1 cellular context compared by ENCODE assay signal in the genomic region with DNA sequence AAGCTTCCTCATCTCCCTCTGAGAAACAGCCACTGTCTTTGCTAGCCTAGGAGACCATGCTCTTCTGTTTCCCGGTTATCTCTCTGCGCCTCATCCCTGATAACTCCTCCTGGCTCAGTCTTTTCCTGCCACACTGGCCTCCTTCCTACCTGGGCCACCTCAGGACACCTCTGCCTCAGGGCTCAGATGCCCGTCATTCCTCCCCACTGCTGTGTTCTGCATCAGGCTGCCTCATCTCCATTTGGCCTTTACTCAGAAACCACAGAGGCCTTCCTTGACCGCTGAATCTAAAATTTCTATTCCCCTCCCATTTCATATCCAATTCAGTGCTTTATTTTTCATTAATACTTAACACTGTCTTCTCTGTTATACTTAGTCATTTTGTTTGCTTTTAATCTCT.
TF ChIP-seq lines count a peak whose summit lies in the region.

No MANE protein-coding gene starts in this region.

TF ChIP-seq in SK-N-SH treated with all-trans-retinoic acid at 6 μM for 48 hours, 23 proteins besides CTCF, POLR2A, EP300 and RAD21 (continued from another document):
- TF ChIP-seq, protein P1, sequence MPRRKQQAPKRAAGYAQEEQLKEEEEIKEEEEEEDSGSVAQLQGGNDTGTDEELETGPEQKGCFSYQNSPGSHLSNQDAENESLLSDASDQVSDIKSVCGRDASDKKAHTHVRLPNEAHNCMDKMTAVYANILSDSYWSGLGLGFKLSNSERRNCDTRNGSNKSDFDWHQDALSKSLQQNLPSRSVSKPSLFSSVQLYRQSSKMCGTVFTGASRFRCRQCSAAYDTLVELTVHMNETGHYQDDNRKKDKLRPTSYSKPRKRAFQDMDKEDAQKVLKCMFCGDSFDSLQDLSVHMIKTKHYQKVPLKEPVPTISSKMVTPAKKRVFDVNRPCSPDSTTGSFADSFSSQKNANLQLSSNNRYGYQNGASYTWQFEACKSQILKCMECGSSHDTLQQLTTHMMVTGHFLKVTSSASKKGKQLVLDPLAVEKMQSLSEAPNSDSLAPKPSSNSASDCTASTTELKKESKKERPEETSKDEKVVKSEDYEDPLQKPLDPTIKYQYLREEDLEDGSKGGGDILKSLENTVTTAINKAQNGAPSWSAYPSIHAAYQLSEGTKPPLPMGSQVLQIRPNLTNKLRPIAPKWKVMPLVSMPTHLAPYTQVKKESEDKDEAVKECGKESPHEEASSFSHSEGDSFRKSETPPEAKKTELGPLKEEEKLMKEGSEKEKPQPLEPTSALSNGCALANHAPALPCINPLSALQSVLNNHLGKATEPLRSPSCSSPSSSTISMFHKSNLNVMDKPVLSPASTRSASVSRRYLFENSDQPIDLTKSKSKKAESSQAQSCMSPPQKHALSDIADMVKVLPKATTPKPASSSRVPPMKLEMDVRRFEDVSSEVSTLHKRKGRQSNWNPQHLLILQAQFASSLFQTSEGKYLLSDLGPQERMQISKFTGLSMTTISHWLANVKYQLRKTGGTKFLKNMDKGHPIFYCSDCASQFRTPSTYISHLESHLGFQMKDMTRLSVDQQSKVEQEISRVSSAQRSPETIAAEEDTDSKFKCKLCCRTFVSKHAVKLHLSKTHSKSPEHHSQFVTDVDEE (CRISPR knock-in tag; IDR thresholded peaks at IDR 0.05) = no peak
- TF ChIP-seq ZC3H10 (CRISPR knock-in tag; IDR thresholded peaks at IDR 0.05) (no peak), ESRRG (CRISPR knock-in tag; IDR thresholded peaks at IDR 0.05) (no peak)
- TF ChIP-seq, protein P2, sequence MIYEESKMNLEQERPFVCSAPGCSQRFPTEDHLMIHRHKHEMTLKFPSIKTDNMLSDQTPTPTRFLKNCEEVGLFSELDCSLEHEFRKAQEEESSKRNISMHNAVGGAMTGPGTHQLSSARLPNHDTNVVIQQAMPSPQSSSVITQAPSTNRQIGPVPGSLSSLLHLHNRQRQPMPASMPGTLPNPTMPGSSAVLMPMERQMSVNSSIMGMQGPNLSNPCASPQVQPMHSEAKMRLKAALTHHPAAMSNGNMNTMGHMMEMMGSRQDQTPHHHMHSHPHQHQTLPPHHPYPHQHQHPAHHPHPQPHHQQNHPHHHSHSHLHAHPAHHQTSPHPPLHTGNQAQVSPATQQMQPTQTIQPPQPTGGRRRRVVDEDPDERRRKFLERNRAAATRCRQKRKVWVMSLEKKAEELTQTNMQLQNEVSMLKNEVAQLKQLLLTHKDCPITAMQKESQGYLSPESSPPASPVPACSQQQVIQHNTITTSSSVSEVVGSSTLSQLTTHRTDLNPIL (CRISPR knock-in tag; IDR thresholded peaks at IDR 0.05; ENCODE audit: low read depth) = no peak
- TF ChIP-seq, protein P3, sequence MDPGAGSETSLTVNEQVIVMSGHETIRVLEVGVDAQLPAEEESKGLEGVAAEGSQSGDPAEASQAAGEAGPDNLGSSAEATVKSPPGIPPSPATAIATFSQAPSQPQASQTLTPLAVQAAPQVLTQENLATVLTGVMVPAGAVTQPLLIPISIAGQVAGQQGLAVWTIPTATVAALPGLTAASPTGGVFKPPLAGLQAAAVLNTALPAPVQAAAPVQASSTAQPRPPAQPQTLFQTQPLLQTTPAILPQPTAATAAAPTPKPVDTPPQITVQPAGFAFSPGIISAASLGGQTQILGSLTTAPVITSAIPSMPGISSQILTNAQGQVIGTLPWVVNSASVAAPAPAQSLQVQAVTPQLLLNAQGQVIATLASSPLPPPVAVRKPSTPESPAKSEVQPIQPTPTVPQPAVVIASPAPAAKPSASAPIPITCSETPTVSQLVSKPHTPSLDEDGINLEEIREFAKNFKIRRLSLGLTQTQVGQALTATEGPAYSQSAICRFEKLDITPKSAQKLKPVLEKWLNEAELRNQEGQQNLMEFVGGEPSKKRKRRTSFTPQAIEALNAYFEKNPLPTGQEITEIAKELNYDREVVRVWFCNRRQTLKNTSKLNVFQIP (CRISPR knock-in tag; IDR thresholded peaks at IDR 0.05; ENCODE audit: borderline replicate concordance, low read depth) = no peak
